ENCODE assay signal across 19 cellular contexts in genomic region chr20:9241721-9242427, GRCh38.
DNase-seq lines count a peak whose midpoint lies in the region; ATAC-seq and TF ChIP-seq lines count a peak whose summit lies in the region.
"Had no signal": no experiment of that assay in that cellular context is flagged by ENCODE, and none has a peak within 500 bp of the region (broad histone marks: within the 10 kb centered on the region; RNA-seq: fewer than 3 reads in every experiment).

No MANE protein-coding gene starts in this region.

- H3K79me2 ChIP-seq in neural progenitor cell (ENCODE audit: low read depth) (no peaks in the 10 kb centered on the region), MM.1S (ENCODE audit: low read length) (no peaks in the 10 kb centered on the region)

- H4K20me1 ChIP-seq in neural progenitor cell (ENCODE audit: low read depth) (no peaks in the 10 kb centered on the region), MM.1S (ENCODE audit: insufficient read depth, low read length) (no peaks in the 10 kb centered on the region)

- no peak overlapping the region for H3K4me2 ChIP-seq in neural progenitor cell
- no peak overlapping the region for H3K4me2 ChIP-seq in MM.1S (ENCODE audit: low read depth, low read length)

- no peak for ATAC-seq in GM19397 (IDR thresholded peaks at IDR 0.05; ENCODE audit: unreplicated experiment)

- DNase-seq in AG10803 (ENCODE audit: low read depth), result peak; percentile 65
- DNase-seq in HS-27A (ENCODE audit: low read depth), result peak; percentile 71
- DNase-seq in amniotic epithelial cell (ENCODE audit: low read depth), result peak; percentile 4
- peak; percentile 6 for DNase-seq in neural progenitor cell (ENCODE audit: low spot score)
- no peak for DNase-seq in T-helper 9 cell
- no peak for DNase-seq in MM.1S
- DNase-seq in tibial artery, result no peak
- DNase-seq: activated effector memory CD4-positive, alpha-beta T cell treated with Interleukin-2 at 50 U/mL for 16 hours; amygdala; effector memory CD4-positive, alpha-beta T cell; hippocampal formation; Kasumi-1; midbrain; NCI-H1694 treated with DMSO at 0.1 percent for 48 hours; occipital lobe; SIG-M5; sigmoid colon; stimulated activated CD4-positive, alpha-beta T cell treated with anti-CD3 and anti-CD28 coated beads, Interleukin-2, amount 100 ng/mL, for 48 hours had no signal

- H3K36me3 Mint-ChIP-seq in neural progenitor cell, result peaks cover 3% of the 10 kb centered on the region

- H3K4me3 ChIP-seq in AG10803 (ENCODE audit: low read length) (no peak overlapping the region), neural progenitor cell (no peak overlapping the region), MM.1S (ENCODE audit: low read length) (no peak overlapping the region), tibial artery (no peak overlapping the region)
- H3K4me3 ChIP-seq: sigmoid colon had no signal

- H3K4me3 Mint-ChIP-seq in neural progenitor cell, result no peak overlapping the region

- no peak overlapping the region for H2AFZ ChIP-seq in neural progenitor cell (replicated peaks)
- no peak overlapping the region for H2AFZ ChIP-seq in MM.1S (ENCODE audit: low read length)

- no peak overlapping the region for H3K27ac ChIP-seq in neural progenitor cell
- H3K27ac ChIP-seq in MM.1S (ENCODE audit: low read length), result no peak overlapping the region
- H3K27ac ChIP-seq in tibial artery, result no peak overlapping the region
- H3K27ac ChIP-seq: sigmoid colon had no signal

- no peak overlapping the region for H3K27ac Mint-ChIP-seq in neural progenitor cell

- no peaks in the 10 kb centered on the region for H3K9me3 ChIP-seq in neural progenitor cell (ENCODE audit: low read depth)
- no peaks in the 10 kb centered on the region for H3K9me3 ChIP-seq in MM.1S (replicated peaks; ENCODE audit: insufficient read depth, low read length)
- no peaks in the 10 kb centered on the region for H3K9me3 ChIP-seq in tibial artery
- H3K9me3 ChIP-seq: sigmoid colon had no signal

- no peak overlapping the region for H3K9ac ChIP-seq in neural progenitor cell
- H3K9ac ChIP-seq in MM.1S (ENCODE audit: low read length), result no peak overlapping the region

- TF ChIP-seq CTCF in AG10803 (conservative IDR thresholded peaks at IDR 0.05; ENCODE audit: low read length) (no peak), neural progenitor cell (IDR thresholded peaks at IDR 0.05) (no peak), MM.1S (IDR thresholded peaks at IDR 0.05; ENCODE audit: low read length) (no peak), tibial artery (IDR thresholded peaks at IDR 0.05) (no peak)

- no peaks in the 10 kb centered on the region for H3K27me3 ChIP-seq in neural progenitor cell
- no peaks in the 10 kb centered on the region for H3K27me3 ChIP-seq in MM.1S (replicated peaks; ENCODE audit: insufficient read depth, low read length)
- H3K27me3 ChIP-seq in tibial artery, result no peaks in the 10 kb centered on the region
- H3K27me3 ChIP-seq: sigmoid colon had no signal

- H3K4me1 ChIP-seq in neural progenitor cell, result peaks cover 23% of the 10 kb centered on the region
- no peaks in the 10 kb centered on the region for H3K4me1 ChIP-seq in MM.1S (ENCODE audit: low read length)
- peaks cover 0 to 33% (median 5%) of the 10 kb centered on the region in 4 donors for H3K4me1 ChIP-seq in tibial artery
- H3K4me1 ChIP-seq: sigmoid colon had no signal

- H3K9me3 Mint-ChIP-seq in neural progenitor cell, result no peaks in the 10 kb centered on the region

- no peaks in the 10 kb centered on the region for H3K9me2 ChIP-seq in MM.1S (replicated peaks; ENCODE audit: insufficient read depth, low read length)

- H3K4me1 Mint-ChIP-seq in neural progenitor cell, result peaks cover 13% of the 10 kb centered on the region

- H3F3A ChIP-seq in neural progenitor cell (ENCODE audit: low read depth), result no peaks in the 10 kb centered on the region
- no peaks in the 10 kb centered on the region for H3F3A ChIP-seq in MM.1S (ENCODE audit: insufficient read depth, low read length)

- intact Hi-C loops in tibial artery (cut with DNase I; ENCODE audit: low total_unique reads), result no loop called here

- no peaks in the 10 kb centered on the region for H3K36me3 ChIP-seq in neural progenitor cell
- no peaks in the 10 kb centered on the region for H3K36me3 ChIP-seq in MM.1S (replicated peaks; ENCODE audit: insufficient read depth, low read length)
- no peaks in the 10 kb centered on the region for H3K36me3 ChIP-seq in tibial artery
- H3K36me3 ChIP-seq: sigmoid colon had no signal

- H3K27me3 Mint-ChIP-seq in neural progenitor cell (ENCODE audit: insufficient read depth, low read depth), result peaks cover 2% of the 10 kb centered on the region

Comparison
In these comparisons a context has a peak if more than half of its experiments do, and no peak if none do; other contexts are left out.
1. DNase-seq: peak in AG10803 (single experiment), HS-27A (single experiment), amniotic epithelial cell (single experiment) and neural progenitor cell (single experiment); none in T-helper 9 cell (single experiment), MM.1S (single experiment) and tibial artery (0 of 2).